27 cellular contexts compared by ENCODE assay signal in the genomic region with DNA sequence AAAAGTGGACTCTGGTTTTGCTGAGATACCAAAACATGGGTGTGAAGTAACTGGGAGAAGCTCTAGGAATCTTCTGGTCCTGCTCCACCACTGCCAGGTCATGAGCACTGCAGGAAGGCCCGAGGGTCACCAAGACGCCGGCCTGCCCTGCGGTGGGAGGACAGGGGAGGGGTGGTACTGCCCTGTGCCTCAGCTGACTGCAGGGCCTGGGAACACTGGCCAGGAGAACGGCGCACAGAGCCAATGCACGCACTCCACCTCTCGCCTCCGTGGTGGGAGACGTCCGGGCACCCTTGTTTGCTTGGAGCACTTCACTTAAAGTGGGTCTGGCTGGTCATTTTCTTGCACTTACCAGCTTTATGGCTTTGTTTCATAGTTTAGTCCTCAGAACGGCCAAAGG.
"Had no signal": no experiment of that assay in that cellular context is flagged by ENCODE, and none has a peak within 500 bp of the region (broad histone marks: within the 10 kb centered on the region; RNA-seq: fewer than 3 reads in every experiment).

No MANE protein-coding gene starts in this region.

- DNase-seq: dermis blood vessel endothelial cell; effector memory CD4-positive, alpha-beta T cell; foreskin keratinocyte; heart left ventricle; kidney; mesendoderm; midbrain; naive thymus-derived CD4-positive, alpha-beta T cell; nucleus accumbens; ovary; psoas muscle; right cardiac atrium; spleen; stimulated activated naive CD4-positive, alpha-beta T cell; substantia nigra; testis; tibial artery had no signal

- H3K9ac ChIP-seq: neural progenitor cell had no signal

- H3K27ac Mint-ChIP-seq: nephron, type B pancreatic cell had no signal

- FAIRE-seq: endothelial cell of umbilical vein, kidney had no signal

- ATAC-seq: foreskin keratinocyte; gastroesophageal sphincter; heart left ventricle; left lobe of liver; naive thymus-derived CD4-positive, alpha-beta T cell; psoas muscle; right cardiac atrium had no signal

- H3K4me2 ChIP-seq: hepatocyte, neural progenitor cell had no signal

- H3K36me3 ChIP-seq: esophagus muscularis mucosa, gastroesophageal sphincter, heart left ventricle, neural progenitor cell, ovary, spleen, tibial artery had no signal

- H3K27me3 ChIP-seq: esophagus muscularis mucosa, gastroesophageal sphincter, heart left ventricle, hepatocyte, neural progenitor cell, ovary, spleen, testis, tibial artery had no signal

- H3K4me3 ChIP-seq: coronary artery, esophagus muscularis mucosa, gastroesophageal sphincter, heart left ventricle, hepatocyte, neural progenitor cell, ovary, psoas muscle, skin epidermis, spleen, testis, tibial artery had no signal

- H3K4me3 Mint-ChIP-seq: naive thymus-derived CD4-positive, alpha-beta T cell; nephron; neural progenitor cell; type B pancreatic cell had no signal

- H3K27ac ChIP-seq: coronary artery, esophagus muscularis mucosa, foreskin keratinocyte, gastroesophageal sphincter, heart left ventricle, hepatocyte, neural progenitor cell, ovary, psoas muscle, skin epidermis, spleen, testis had no signal

- H2AFZ ChIP-seq: hepatocyte, neural progenitor cell had no signal

- H3K9me3 ChIP-seq: esophagus muscularis mucosa, gastroesophageal sphincter, heart left ventricle, ovary, psoas muscle, spleen, testis, tibial artery had no signal

- H3K79me2 ChIP-seq: hepatocyte had no signal

- H3K36me3 Mint-ChIP-seq: naive thymus-derived CD4-positive, alpha-beta T cell; neural progenitor cell; type B pancreatic cell had no signal

- H3K9me3 Mint-ChIP-seq: naive thymus-derived CD4-positive, alpha-beta T cell; nephron; neural progenitor cell; type B pancreatic cell had no signal

- H3K27me3 Mint-ChIP-seq: naive thymus-derived CD4-positive, alpha-beta T cell had no signal

- H3K4me1 ChIP-seq: foreskin keratinocyte, neural progenitor cell, testis had no signal
